In the genomic region with DNA sequence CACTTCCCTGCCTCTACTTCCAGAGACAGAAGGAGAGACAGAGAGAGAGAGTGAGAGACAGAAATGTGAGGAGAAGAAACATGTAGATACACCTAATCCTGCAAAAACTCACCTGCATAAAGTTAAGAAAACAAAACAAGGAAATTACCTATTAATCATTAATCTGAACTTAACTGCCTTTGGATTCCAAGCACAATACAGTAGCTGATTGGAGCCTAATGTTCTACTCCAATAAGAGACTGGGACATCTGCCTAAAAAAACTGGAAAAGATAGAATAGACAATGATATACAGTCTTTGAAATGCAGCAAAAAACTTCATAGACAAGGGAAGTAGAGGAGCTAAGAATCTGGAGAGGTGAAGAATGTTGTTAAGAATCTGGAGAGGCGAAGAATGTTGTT, we compare ENCODE assay signal across 16 cellular contexts.
DNase-seq lines count a peak whose midpoint lies in the region; ATAC-seq and TF ChIP-seq lines count a peak whose summit lies in the region.
"Had no signal": no experiment of that assay in that cellular context is flagged by ENCODE, and none has a peak within 500 bp of the region (broad histone marks: within the 10 kb centered on the region; RNA-seq: fewer than 3 reads in every experiment).

No MANE protein-coding gene starts in this region.

- H3F3A ChIP-seq in PC-9 (ENCODE audit: insufficient read depth, low read depth), result no peaks in the 10 kb centered on the region

- CTCF ChIA-PET in PC-9 (lab: Charles Lee), result interaction anchor here (0.6 kb wide), 1 partner anchor 787 kb away, joined by 3 read pairs; no protein-coding TSS in a partner anchor
- CTCF ChIA-PET in T-cell (lab: Charles Lee), result no interaction called here

- no peaks in the 10 kb centered on the region for H3K79me2 ChIP-seq in PC-9 (ENCODE audit: low read depth)

- POLR2A ChIA-PET in PC-9 (lab: Charles Lee; ENCODE audit: unreplicated experiment) (no interaction called here), T-cell (lab: Charles Lee) (interaction anchor here in 1 of 2 donors (0.6 kb wide), 1 partner anchor 56 kb away, joined by 3 read pairs; no protein-coding TSS in a partner anchor)

- H2BK12ac ChIP-seq in mesenchymal stem cell (ENCODE audit: low read length in 2 of 2), result no peak overlapping the region

- H3K27ac ChIP-seq in 22Rv1, result peak overlapping the region; percentile 51
- H3K27ac ChIP-seq in PC-9, result no peak overlapping the region
- H3K27ac ChIP-seq in mesenchymal stem cell (ENCODE audit: low read length, poor library complexity, severe bottlenecking), result peak overlapping the region; percentile 81
- H3K27ac ChIP-seq: BLaER1 treated with 17β-estradiol and CSF1 and Interleukin-3, amounts not matched to agents 10 nM and 100 nM; HL-60 had no signal

- H3K27me3 ChIP-seq in PC-9 (ENCODE audit: insufficient read depth, low read depth) (no peaks in the 10 kb centered on the region), mesenchymal stem cell (ENCODE audit: control insufficient read depth in 1 of 2, insufficient read depth in 1 of 2, low read length in 2 of 2) (no peaks in the 10 kb centered on the region)
- H3K27me3 ChIP-seq: BLaER1 treated with 17β-estradiol and CSF1 and Interleukin-3, amounts not matched to agents 10 nM and 100 nM had no signal

- no peak overlapping the region for H4K91ac ChIP-seq in mesenchymal stem cell (ENCODE audit: low read length)

- no peak overlapping the region for H4K8ac ChIP-seq in mesenchymal stem cell (ENCODE audit: low read length)

- no peak overlapping the region for H3K23ac ChIP-seq in mesenchymal stem cell (ENCODE audit: low read length in 2 of 2)

- H3K14ac ChIP-seq in mesenchymal stem cell (ENCODE audit: low read length in 2 of 2), result no peak overlapping the region

- peaks cover 3 to 20% (median 4%) of the 10 kb centered on the region in 3 donors for H3K9me3 Mint-ChIP-seq in T-cell

- H2AK5ac ChIP-seq in mesenchymal stem cell (ENCODE audit: low read length, severe bottlenecking), result no peak overlapping the region

- H2BK15ac ChIP-seq in mesenchymal stem cell (ENCODE audit: low read depth, poor library complexity, severe bottlenecking), result no peak overlapping the region

- no peaks in the 10 kb centered on the region for H3K9me2 ChIP-seq in PC-9 (ENCODE audit: insufficient read depth)

- H3K9me3 ChIP-seq in PC-9 (ENCODE audit: insufficient read depth, low read depth) (0 out of 2 replicates have a peak, but pooled peaks cover 4% of the 10 kb centered on the region), mesenchymal stem cell (ENCODE audit: control insufficient read depth, low read length) (no peaks in the 10 kb centered on the region)
- H3K9me3 ChIP-seq: BLaER1 treated with 17β-estradiol and CSF1 and Interleukin-3, amounts not matched to agents 10 nM and 100 nM had no signal

- H3K4me2 ChIP-seq in PC-9, result no peak overlapping the region
- H3K4me2 ChIP-seq in mesenchymal stem cell (ENCODE audit: low read length, poor library complexity, severe bottlenecking), result no peak overlapping the region
- H3K4me2 ChIP-seq: BLaER1 treated with 17β-estradiol and CSF1 and Interleukin-3, amounts not matched to agents 10 nM and 100 nM had no signal

- H3K27ac Mint-ChIP-seq in T-cell, result no peak overlapping the region
- H3K27ac Mint-ChIP-seq: CD4-positive, CD25-positive, alpha-beta regulatory T cell; HFFc6 had no signal

- no peak overlapping the region for H3K9ac ChIP-seq in mesenchymal stem cell (ENCODE audit: low read length)
- H3K9ac ChIP-seq: BLaER1 treated with 17β-estradiol and CSF1 and Interleukin-3, amounts not matched to agents 10 nM and 100 nM had no signal

- H2BK120ac ChIP-seq in mesenchymal stem cell (ENCODE audit: low read depth, low read length), result no peak overlapping the region

- H2BK5ac ChIP-seq in mesenchymal stem cell (ENCODE audit: low read depth, low read length, poor library complexity, severe bottlenecking), result no peak overlapping the region

- TF ChIP-seq CTCF in 22Rv1 (IDR thresholded peaks at IDR 0.05), result no peak
- TF ChIP-seq CTCF in PC-9 (conservative IDR thresholded peaks at IDR 0.05), result no peak

- 100% methylated on average over 1 of the region's 1 CpG for WGBS in mesenchymal stem cell

- no peaks in the 10 kb centered on the region for H4K20me1 ChIP-seq in PC-9 (ENCODE audit: insufficient read depth)
- H4K20me1 ChIP-seq: BLaER1 treated with 17β-estradiol and CSF1 and Interleukin-3, amounts not matched to agents 10 nM and 100 nM had no signal

- H3K18ac ChIP-seq in mesenchymal stem cell (ENCODE audit: low read depth in 1 of 2, low read length in 2 of 2), result no peak overlapping the region

- DNase-seq in PC-9 (no peak), glomerular visceral epithelial cell (ENCODE audit: extremely low spot score) (peak; percentile 3), mesenchymal stem cell (no peak), DMS153 (lab: John Stamatoyannopoulos, UW) (no peak), T-cell (no peak)
- no peak for DNase-seq in stimulated activated CD4-positive, alpha-beta T cell treated with anti-CD3 and anti-CD28 coated beads, Interleukin-2, amount 100 ng/mL, for 24 hours
- DNase-seq: ACHN; CD4-positive, CD25-positive, alpha-beta regulatory T cell; DND-41; GDM1; HCEC 1CT; HFFc6 had no signal

- 0 out of 2 replicates have a peak overlapping the region, but pooled peaks have one; percentile 29 for H2AFZ ChIP-seq in PC-9
- no peak overlapping the region for H2AFZ ChIP-seq in mesenchymal stem cell (ENCODE audit: low read depth, low read length)

- ATAC-seq in HG03442 (IDR thresholded peaks at IDR 0.05; ENCODE audit: unreplicated experiment) (no peak), T-cell (replicated peaks in 1 of 4) (no peak)

- H3K4me3 ChIP-seq in PC-9 (no peak overlapping the region), mesenchymal stem cell (ENCODE audit: insufficient read depth in 1 of 2, low read depth in 1 of 2, low read length in 2 of 2) (no peak overlapping the region)
- H3K4me3 ChIP-seq: BLaER1 treated with 17β-estradiol and CSF1 and Interleukin-3, amounts not matched to agents 10 nM and 100 nM had no signal

- H3K4me1 ChIP-seq in PC-9 (replicated peaks; ENCODE audit: insufficient read depth) (no peaks in the 10 kb centered on the region), mesenchymal stem cell (ENCODE audit: control insufficient read depth, insufficient read depth, low read depth, low read length) (peaks cover 2% of the 10 kb centered on the region)
- H3K4me1 ChIP-seq: BLaER1 treated with 17β-estradiol and CSF1 and Interleukin-3, amounts not matched to agents 10 nM and 100 nM had no signal

- no peak overlapping the region for H3K4ac ChIP-seq in mesenchymal stem cell (ENCODE audit: low read depth in 1 of 2, low read length in 2 of 2)

- H3K36me3 ChIP-seq in PC-9 (ENCODE audit: low read depth) (no peaks in the 10 kb centered on the region), mesenchymal stem cell (ENCODE audit: control insufficient read depth in 1 of 2, insufficient read depth in 2 of 2, low read depth in 1 of 2, low read length in 2 of 2) (no peaks in the 10 kb centered on the region)
- H3K36me3 ChIP-seq: BLaER1 treated with 17β-estradiol and CSF1 and Interleukin-3, amounts not matched to agents 10 nM and 100 nM had no signal

- BruUV-seq in PC-9 (replicated peaks; lab: Mats Ljungman, UMichigan), result no TSS peak

- H3K4me1 Mint-ChIP-seq in T-cell, result no peaks in the 10 kb centered on the region
- H3K4me1 Mint-ChIP-seq: CD4-positive, CD25-positive, alpha-beta regulatory T cell had no signal

- no peaks in the 10 kb centered on the region for H3K27me3 Mint-ChIP-seq in T-cell
- H3K27me3 Mint-ChIP-seq: CD4-positive, CD25-positive, alpha-beta regulatory T cell had no signal

- H3K79me1 ChIP-seq in mesenchymal stem cell (replicated peaks; ENCODE audit: low read length, poor library complexity, severe bottlenecking), result no peaks in the 10 kb centered on the region

- no peak overlapping the region for H3K4me3 Mint-ChIP-seq in T-cell
- H3K4me3 Mint-ChIP-seq: CD4-positive, CD25-positive, alpha-beta regulatory T cell; HFFc6 had no signal

- no peaks in the 10 kb centered on the region for H3K36me3 Mint-ChIP-seq in T-cell
- H3K36me3 Mint-ChIP-seq: CD4-positive, CD25-positive, alpha-beta regulatory T cell had no signal

- intact Hi-C loops in PC-9 (cut with micrococcal nuclease; ENCODE audit: unreplicated experiment), result no loop called here
